Comparison of ENCODE assay signal across 8 cellular contexts in the genomic region with DNA sequence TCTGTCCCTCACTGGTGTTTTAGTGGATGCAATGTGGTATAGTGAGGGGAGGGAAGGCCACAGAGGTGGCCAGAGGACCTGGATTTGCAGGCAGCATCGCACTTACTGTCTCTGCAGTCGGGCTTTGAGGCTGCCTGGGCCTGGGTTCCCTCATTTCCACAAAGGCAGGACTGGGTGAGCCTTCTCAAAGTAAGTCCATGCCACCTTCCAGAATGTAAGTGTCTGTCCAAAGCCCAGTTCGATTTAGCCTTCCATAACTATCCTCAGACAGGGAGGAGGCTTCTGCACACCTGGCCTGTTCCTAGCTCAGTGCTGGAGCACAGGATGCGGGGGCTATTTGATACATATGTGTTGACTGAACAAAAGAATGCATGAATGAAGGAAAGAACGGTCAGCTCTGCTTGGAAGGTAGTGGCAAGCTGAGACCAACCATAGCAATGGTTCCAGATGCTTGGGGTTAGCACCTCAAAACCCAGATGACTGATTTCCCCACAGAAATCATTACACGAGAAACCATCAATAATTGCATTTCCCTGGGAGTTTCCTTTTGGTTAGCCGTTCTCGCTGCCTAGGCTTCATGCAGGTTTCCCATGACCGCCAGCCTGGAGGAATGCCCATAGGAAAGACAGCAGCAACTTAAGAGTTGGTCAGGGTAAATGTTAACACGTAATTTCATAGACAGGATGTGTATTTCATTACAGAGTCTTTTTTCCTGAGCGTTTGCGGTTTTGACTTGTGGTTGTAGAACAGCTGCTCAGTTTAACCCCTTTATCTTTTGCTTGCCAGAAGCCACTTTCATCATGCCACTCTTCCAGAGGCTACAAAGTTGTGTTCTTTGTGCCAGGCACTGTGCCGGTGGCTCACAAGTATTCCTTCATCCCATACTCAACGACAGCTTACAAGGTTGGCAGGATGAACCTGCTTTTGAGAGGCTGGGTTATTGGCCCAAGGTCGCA. TPM values are rescaled to one million over a fixed set of nuclear protein-coding genes. Genes with fewer than 3 reads are reported as not detected.
DNase-seq lines count a peak whose midpoint lies in the region; ATAC-seq and TF ChIP-seq lines count a peak whose summit lies in the region.

No MANE protein-coding gene starts in this region.

- CTCF ChIA-PET in MCF 10A (lab: Yijun Ruan, JAX), result interaction anchor here (1.1 to 1.7 kb wide), 3 partner anchors 8 to 13 kb away, joined by 3 to 8 read pairs (median 7); no protein-coding TSS in a partner anchor
- CTCF ChIA-PET in mammary epithelial cell (lab: Charles Lee; ENCODE audit: low non-redundant PET), result no interaction called here

- H3K9me3 Mint-ChIP-seq in MCF 10A (ENCODE audit: unreplicated experiment), result no peaks in the 10 kb centered on the region
- no peaks in the 10 kb centered on the region for H3K9me3 Mint-ChIP-seq in naive thymus-derived CD8-positive, alpha-beta T cell

- in situ Hi-C loops in mammary epithelial cell (cut with MboI; ENCODE audit: low sequenced_read_pairs in 2 of 2), result no loop called here

- no peak overlapping the region for H3K9ac ChIP-seq in mammary epithelial cell (ENCODE audit: insufficient read depth, low read length)

- no peak for TF ChIP-seq CTCF in MCF 10A (IDR thresholded peaks at IDR 0.05; ENCODE audit: unreplicated experiment)
- TF ChIP-seq CTCF in mammary epithelial cell (conservative IDR thresholded peaks at IDR 0.05 in 1 of 2, IDR thresholded peaks at IDR 0.05 in 1 of 2; ENCODE audit: extremely low read depth in 1 of 2, insufficient read depth in 1 of 2, low read depth in 1 of 2, low read length in 2 of 2), result no peak

- peak; percentile 24 to 42 for ATAC-seq in naive thymus-derived CD8-positive, alpha-beta T cell

- H3K27me3 ChIP-seq in mammary epithelial cell (ENCODE audit: insufficient read depth, low read length) (no peaks in the 10 kb centered on the region), MG63 (no peaks in the 10 kb centered on the region)

- no peak overlapping the region for H3K27ac Mint-ChIP-seq in MCF 10A (ENCODE audit: low read depth, unreplicated experiment)
- H3K27ac Mint-ChIP-seq in naive thymus-derived CD8-positive, alpha-beta T cell, result peak overlapping the region; percentile 90 to 97 (median 96)

- H3K4me3 ChIP-seq in mammary epithelial cell (replicated peaks in 1 of 3; ENCODE audit: insufficient read depth in 1 of 3, low read depth in 2 of 3, low read length in 3 of 3) (no peak overlapping the region), MG63 (no peak overlapping the region)

- H3K4me3 Mint-ChIP-seq in MCF 10A (ENCODE audit: unreplicated experiment), result peak overlapping the region; percentile 30
- peak overlapping the region; percentile 86 to 99 (median 96) for H3K4me3 Mint-ChIP-seq in naive thymus-derived CD8-positive, alpha-beta T cell

- H3K4me1 ChIP-seq in mammary epithelial cell (ENCODE audit: insufficient read depth, low read length), result peaks cover 10% of the 10 kb centered on the region

- H3K36me3 ChIP-seq in mammary epithelial cell (ENCODE audit: insufficient read depth, low read length) (no peaks in the 10 kb centered on the region), MG63 (no peaks in the 10 kb centered on the region)

- 93% methylated on average over 12 of the region's 15 CpGs for WGBS in mammary epithelial cell (ENCODE audit: low coverage, missing lambda C conversion rate)

- H4K20me1 ChIP-seq in mammary epithelial cell (ENCODE audit: insufficient read depth, low read length), result no peaks in the 10 kb centered on the region

- peaks cover 14% of the 10 kb centered on the region for H3K4me1 Mint-ChIP-seq in MCF 10A (ENCODE audit: insufficient read depth, unreplicated experiment)
- peaks cover 36 to 73% (median 67%) of the 10 kb centered on the region in 4 donors for H3K4me1 Mint-ChIP-seq in naive thymus-derived CD8-positive, alpha-beta T cell

- no peaks in the 10 kb centered on the region for H3K9me3 ChIP-seq in mammary epithelial cell (replicated peaks; ENCODE audit: insufficient read depth, low read length)
- H3K9me3 ChIP-seq in MG63, result no peaks in the 10 kb centered on the region

- H3K79me2 ChIP-seq in mammary epithelial cell (ENCODE audit: insufficient read depth, low read length), result peaks cover 68% of the 10 kb centered on the region

- intact Hi-C loops in MCF 10A (cut with micrococcal nuclease) (no loop called here), mammary epithelial cell (cut with micrococcal nuclease) (no loop called here)

- H3K4me2 ChIP-seq in mammary epithelial cell (ENCODE audit: insufficient read depth, low read depth, low read length), result no peak overlapping the region

- H3K27ac ChIP-seq in mammary epithelial cell (ENCODE audit: insufficient read depth, low read depth, low read length), result no peak overlapping the region

- DNase-seq in MCF 10A (ENCODE audit: unreplicated experiment) (peak; percentile 18), mammary epithelial cell (no peak), MG63 (peak; percentile 50), middle frontal gyrus (ENCODE audit: extremely low spot score, low spot score) (no peak), cerebellar nuclear complex (lab: John Stamatoyannopoulos, UW) (no peak), NCI-H1417 (lab: John Stamatoyannopoulos, UW) (no peak)
- peak; percentile 66 to 73 for DNase-seq in activated T-cell treated with anti-CD3 and anti-CD28 coated beads, Interleukin-2, amount 50 U/mL, for 48 hours
- DNase-seq in naive thymus-derived CD8-positive, alpha-beta T cell, result peak in 9 of 10 donors; percentile 33 to 89 (median 68)

- H2AFZ ChIP-seq in mammary epithelial cell (ENCODE audit: low read depth, low read length), result no peak overlapping the region

- dilution Hi-C loops in mammary epithelial cell (cut with HindIII; ENCODE audit: low sequenced_read_pairs), result no loop called here

- H3K36me3 Mint-ChIP-seq in MCF 10A (ENCODE audit: insufficient read depth, unreplicated experiment), result no peaks in the 10 kb centered on the region
- peaks cover 0 to 7% (median 0%) of the 10 kb centered on the region in 3 donors for H3K36me3 Mint-ChIP-seq in naive thymus-derived CD8-positive, alpha-beta T cell

- POLR2A ChIA-PET in MCF 10A (lab: Yijun Ruan, JAX), result interaction anchor here (0.6 kb wide), 1 partner anchor 42 kb away, joined by 4 read pairs; no protein-coding TSS in a partner anchor
- POLR2A ChIA-PET in naive thymus-derived CD8-positive, alpha-beta T cell (lab: Charles Lee), result interaction anchor here (0.7 to 7.2 kb wide), 9 partner anchors 10 to 401 kb away, joined by 3 to 74 read pairs (median 13); partner anchors contain the start of genes ADA2 and HDHD5

- no peaks in the 10 kb centered on the region for H3K27me3 Mint-ChIP-seq in MCF 10A (ENCODE audit: insufficient read depth, unreplicated experiment)
- H3K27me3 Mint-ChIP-seq in naive thymus-derived CD8-positive, alpha-beta T cell, result no peaks in the 10 kb centered on the region

- BruUV-seq in MCF 10A (replicated peaks; lab: Mats Ljungman, UMichigan), result no TSS peak
- BruUV-seq in mammary epithelial cell (replicated peaks; lab: Mats Ljungman, UMichigan), result no TSS peak

RNA-seq across cellular contexts. Expression of gene IL17RA, which starts 2.7 kb away (rescaled TPM):
- total RNA-seq in MCF 10A (2022) (11.5 and 11.9 TPM in 2 replicates), mammary epithelial cell (10 to 100 TPM; 17.5 to 19.3 TPM)
- polyA plus RNA-seq in mammary epithelial cell, result 16.4 TPM
- 48.4 TPM for polyA minus RNA-seq in mammary epithelial cell
- total RNA-seq in MG63 (2014; rRNA removed; shearing (Covaris generic); ENCODE audit: low replicate concordance), result 3.8 and 4.0 TPM in 2 replicates
- total RNA-seq in naive thymus-derived CD8-positive, alpha-beta T cell, result 10 to 100 TPM; 69.9 to 78.6 TPM
- 10 to 100 TPM; 26.2 to 57.7 (median 48.8) TPM for polyA plus RNA-seq in naive thymus-derived CD8-positive, alpha-beta T cell

RNA-seq across cellular contexts. Expression of gene TMEM121B, which starts 33.7 kb away (rescaled TPM):
- 0.07 TPM in 1 of 2 replicates, not detected in the other for total RNA-seq in MCF 10A (2022)
- total RNA-seq in mammary epithelial cell, result under 1 TPM; 0.17 to 0.24 TPM
- polyA plus RNA-seq in mammary epithelial cell, result 0.05 TPM
- polyA minus RNA-seq in mammary epithelial cell, result not detected
- not detected in 2 replicates for total RNA-seq in MG63 (2014; rRNA removed; shearing (Covaris generic); ENCODE audit: low replicate concordance)
- under 1 TPM; 0.08 to 0.11 TPM for total RNA-seq in naive thymus-derived CD8-positive, alpha-beta T cell
- not detected for polyA plus RNA-seq in naive thymus-derived CD8-positive, alpha-beta T cell

Comparison
In these comparisons a context has a peak if more than half of its experiments do, and no peak if none do; other contexts are left out.
1. DNase-seq: peak in MCF 10A (single experiment), MG63 (single experiment), activated T-cell treated with anti-CD3 and anti-CD28 coated beads, Interleukin-2, amount 50 U/mL, for 48 hours (2 of 2) and naive thymus-derived CD8-positive, alpha-beta T cell (9 of 10); none in mammary epithelial cell (single experiment), middle frontal gyrus (single experiment), cerebellar nuclear complex (0 of 2) and NCI-H1417 (0 of 3).